Comparison of ENCODE assay signal across 9 cellular contexts in the genomic region with DNA sequence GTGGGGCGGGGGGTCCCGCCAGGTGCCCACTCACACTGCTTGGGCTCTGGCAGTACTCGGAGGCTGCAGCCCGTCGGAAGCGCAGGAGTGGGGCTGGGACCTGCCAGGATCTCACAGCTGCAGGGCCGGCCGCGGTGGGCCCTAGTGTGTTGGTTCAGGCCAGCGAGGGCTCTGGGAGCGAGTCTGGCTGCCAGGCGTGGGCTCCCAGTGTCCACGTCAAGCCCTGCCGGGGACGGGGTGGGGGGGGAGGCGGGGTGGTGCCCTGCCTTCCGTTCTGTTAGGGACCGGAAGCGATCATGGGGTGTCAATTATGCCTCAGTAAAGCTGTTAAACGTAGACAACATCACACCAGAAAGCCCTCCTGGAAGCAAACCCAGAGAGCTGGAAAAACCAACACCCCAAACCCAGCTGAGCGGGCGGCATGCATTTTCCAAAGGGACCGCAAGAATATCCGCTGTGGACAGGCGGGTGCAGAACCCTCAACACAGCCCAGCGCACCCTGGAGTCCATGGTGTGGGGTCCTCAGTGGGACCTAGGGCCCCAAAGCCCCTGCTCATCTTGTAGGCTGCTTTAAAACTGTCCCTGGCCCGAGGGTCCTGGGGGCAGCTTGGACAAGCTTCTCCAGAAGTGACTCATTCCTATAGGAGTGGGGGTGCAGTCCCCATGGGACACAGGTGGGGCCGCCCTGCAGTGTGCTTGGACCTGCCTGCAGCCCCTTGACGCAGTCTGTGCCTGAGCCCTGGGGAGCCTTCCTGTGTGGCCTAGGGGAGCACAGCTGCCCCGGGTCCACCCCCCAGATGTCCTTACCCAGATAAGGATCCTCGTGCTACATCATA. TPM values are rescaled to one million over a fixed set of nuclear protein-coding genes. Genes with fewer than 3 reads are reported as not detected.
DNase-seq lines count a peak whose midpoint lies in the region; ATAC-seq and TF ChIP-seq lines count a peak whose summit lies in the region.
"Had no signal": no experiment of that assay in that cellular context is flagged by ENCODE, and none has a peak within 500 bp of the region (broad histone marks: within the 10 kb centered on the region; RNA-seq: fewer than 3 reads in every experiment).

No MANE protein-coding gene starts in this region.

- no peaks in the 10 kb centered on the region for H3K27me3 Mint-ChIP-seq in Caco-2 (ENCODE audit: insufficient read depth, unreplicated experiment)
- peaks cover 45% of the 10 kb centered on the region for H3K27me3 Mint-ChIP-seq in dendritic cell treated with granulocyte-macrophage colony-stimulating factor and Interleukin-4, amounts not matched to agents 40 ng/mL and 50 ng/mL, for 4 days

- H3K9me3 ChIP-seq in Caco-2 (no peaks in the 10 kb centered on the region), osteoblast (ENCODE audit: low read depth, low read length) (no peaks in the 10 kb centered on the region)

- intact Hi-C loops in Caco-2 (cut with micrococcal nuclease; ENCODE audit: unreplicated experiment): loop anchor here (5.0 to 10.0 kb wide), 5 partner anchors 57 to 437 kb away; no protein-coding TSS in a partner anchor
- intact Hi-C loops in dendritic cell treated with granulocyte-macrophage colony-stimulating factor and Interleukin-4, amounts not matched to agents 40 ng/mL and 50 ng/mL, for 4 days (cut with micrococcal nuclease): loop anchor here (5.0 to 10.0 kb wide), 2 partner anchors 143 to 415 kb away; no protein-coding TSS in a partner anchor

- H3K79me2 ChIP-seq in osteoblast (ENCODE audit: insufficient read depth, low read length): no peaks in the 10 kb centered on the region

- peak in 1 of 2 experiments; percentile 28 for DNase-seq in Caco-2
- peak; percentile 76 for DNase-seq in H7
- DNase-seq in osteoblast (ENCODE audit: insufficient read length, low spot score, missing footprints): peak; percentile 84
- no peak for DNase-seq in DMS53 (lab: John Stamatoyannopoulos, UW)
- DNase-seq in activated CD4-positive, CD25-positive, alpha-beta regulatory T cell (lab: John Stamatoyannopoulos, UW): no peak
- DNase-seq: foreskin keratinocyte, NCI-H2171 treated with DMSO at 0.1 percent for 48 hours had no signal

- no peak overlapping the region for H3K27ac ChIP-seq in osteoblast (ENCODE audit: low read depth, low read length)
- H3K27ac ChIP-seq: foreskin keratinocyte had no signal

- POLR2A ChIA-PET in Caco-2 (lab: Charles Lee): no interaction called here

- ATAC-seq in GM19395 (IDR thresholded peaks at IDR 0.05; ENCODE audit: unreplicated experiment): no peak

- H3K4me1 Mint-ChIP-seq in Caco-2 (ENCODE audit: low read depth, unreplicated experiment): peaks cover 4% of the 10 kb centered on the region
- H3K4me1 Mint-ChIP-seq in dendritic cell treated with granulocyte-macrophage colony-stimulating factor and Interleukin-4, amounts not matched to agents 40 ng/mL and 50 ng/mL, for 4 days (ENCODE audit: low read depth): peaks cover 41% of the 10 kb centered on the region

- no peak for TF ChIP-seq CTCF in Caco-2 (IDR thresholded peaks at IDR 0.05; ENCODE audit: insufficient read depth in 1 of 2, low read depth in 1 of 2, low read length in 1 of 2, severe bottlenecking in 1 of 2, unreplicated experiment in 1 of 2)
- no peak for TF ChIP-seq CTCF in osteoblast (IDR thresholded peaks at IDR 0.05; ENCODE audit: extremely low read depth, low read depth, low read length)

- H3K4me3 ChIP-seq in Caco-2 (ENCODE audit: low read depth, low read length) (no peak overlapping the region), H7 (ENCODE audit: insufficient read depth, low read depth, low read length) (no peak overlapping the region), osteoblast (ENCODE audit: insufficient read depth, low read length) (no peak overlapping the region)

- no TSS peak for BruUV-seq in Caco-2 (replicated peaks; lab: Mats Ljungman, UMichigan)

- peaks cover 20% of the 10 kb centered on the region for H3K4me1 ChIP-seq in Caco-2
- peaks cover 5% of the 10 kb centered on the region for H3K4me1 ChIP-seq in osteoblast (ENCODE audit: insufficient read depth, low read length)

- H3K27ac Mint-ChIP-seq in Caco-2 (ENCODE audit: unreplicated experiment): no peak overlapping the region
- peak overlapping the region; percentile 74 for H3K27ac Mint-ChIP-seq in dendritic cell treated with granulocyte-macrophage colony-stimulating factor and Interleukin-4, amounts not matched to agents 40 ng/mL and 50 ng/mL, for 4 days

- CTCF ChIA-PET in Caco-2 (lab: Charles Lee): no interaction called here

- H3K27me3 ChIP-seq in Caco-2 (replicated peaks; ENCODE audit: control insufficient read depth, insufficient read depth, low read length) (no peaks in the 10 kb centered on the region), H7 (ENCODE audit: control insufficient read depth, insufficient read depth, low read length) (peaks cover 16% of the 10 kb centered on the region), osteoblast (ENCODE audit: insufficient read depth, low read length) (no peaks in the 10 kb centered on the region)
- H3K27me3 ChIP-seq: foreskin keratinocyte had no signal

- no peak overlapping the region for H2AFZ ChIP-seq in osteoblast (ENCODE audit: low read length)

- H3K9me3 Mint-ChIP-seq in Caco-2 (ENCODE audit: unreplicated experiment): no peaks in the 10 kb centered on the region
- no peaks in the 10 kb centered on the region for H3K9me3 Mint-ChIP-seq in dendritic cell treated with granulocyte-macrophage colony-stimulating factor and Interleukin-4, amounts not matched to agents 40 ng/mL and 50 ng/mL, for 4 days

- peaks cover 28% of the 10 kb centered on the region for H4K20me1 ChIP-seq in osteoblast (ENCODE audit: insufficient read depth, low read length)

- H3K36me3 ChIP-seq in Caco-2 (ENCODE audit: control insufficient read depth, insufficient read depth, low read length): no peaks in the 10 kb centered on the region; the same call in 1 of the 2 replicates
- no peaks in the 10 kb centered on the region; the same call in none of the 2 replicates for H3K36me3 ChIP-seq in H7 (replicated peaks; ENCODE audit: control insufficient read depth, insufficient read depth, low read length)
- no peaks in the 10 kb centered on the region for H3K36me3 ChIP-seq in osteoblast (ENCODE audit: insufficient read depth, low read length)

- H3K4me2 ChIP-seq in osteoblast (ENCODE audit: insufficient read depth, low read length): no peak overlapping the region

- peaks cover 6% of the 10 kb centered on the region for H3K36me3 Mint-ChIP-seq in Caco-2 (ENCODE audit: insufficient read depth, unreplicated experiment)
- H3K36me3 Mint-ChIP-seq in dendritic cell treated with granulocyte-macrophage colony-stimulating factor and Interleukin-4, amounts not matched to agents 40 ng/mL and 50 ng/mL, for 4 days (ENCODE audit: low read depth): peaks cover 15% of the 10 kb centered on the region

- peak overlapping the region; percentile 87 for H3K4me3 Mint-ChIP-seq in Caco-2 (ENCODE audit: unreplicated experiment)
- no peak overlapping the region for H3K4me3 Mint-ChIP-seq in dendritic cell treated with granulocyte-macrophage colony-stimulating factor and Interleukin-4, amounts not matched to agents 40 ng/mL and 50 ng/mL, for 4 days

RNA-seq across cellular contexts. Expression of gene HS6ST1, which starts 1.3 kb away (rescaled TPM):
- total RNA-seq in Caco-2 (2022): 17.5 and 20.3 TPM in 2 replicates
- 76.3 and 102 TPM in 2 replicates for total RNA-seq in H7 (2014; rRNA removed; shearing (Covaris generic))
- total RNA-seq in osteoblast: 16.5 and 18.8 TPM in 2 replicates

Comparison
In these comparisons a context has a peak if more than half of its experiments do, and no peak if none do; other contexts are left out.
1. DNase-seq: peak in H7 (single experiment) and osteoblast (single experiment); none in DMS53 (single experiment) and activated CD4-positive, CD25-positive, alpha-beta regulatory T cell (0 of 4).